1 cellular context compared by ENCODE assay signal in the genomic region with DNA sequence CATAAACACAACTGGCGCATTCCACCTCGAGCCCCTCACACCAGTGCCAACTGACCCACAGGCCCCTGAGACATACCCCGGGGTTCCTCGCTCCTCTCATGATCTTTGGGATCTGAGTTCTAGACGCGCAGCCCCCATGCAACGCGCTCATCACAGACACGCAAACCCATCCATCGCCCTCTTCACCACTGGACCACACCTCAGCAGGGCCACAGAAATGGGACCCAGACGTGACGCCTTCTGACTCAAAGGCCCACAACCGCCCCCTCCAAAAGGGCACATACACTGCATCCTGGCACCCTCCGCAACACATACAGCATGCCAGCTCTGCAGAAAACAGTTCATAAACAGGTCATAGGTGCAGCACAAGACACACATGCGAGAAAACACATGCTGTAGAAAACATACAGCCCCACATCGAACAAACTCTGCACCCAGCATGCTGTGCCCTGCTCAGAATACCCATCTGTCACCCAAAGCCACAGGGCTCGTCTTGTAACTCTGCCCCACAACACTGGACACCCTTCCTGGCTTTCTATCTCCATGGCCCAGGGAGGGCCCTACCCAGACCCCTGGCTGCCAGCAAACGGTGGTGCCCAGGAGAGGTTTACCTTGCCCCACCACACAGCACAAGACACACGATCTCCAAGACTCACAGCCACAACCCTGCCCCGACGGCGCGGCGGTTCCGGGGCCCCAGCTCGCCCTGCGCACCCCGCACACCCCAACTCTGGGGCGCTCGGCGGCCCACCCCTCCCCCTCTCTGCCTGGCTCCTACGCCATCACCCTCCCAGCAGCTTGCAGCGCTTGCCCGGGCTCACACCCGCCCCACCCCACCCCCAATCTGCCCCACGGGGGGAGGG.
TF ChIP-seq lines count a peak whose summit lies in the region.

No MANE protein-coding gene starts in this region.

TF ChIP-seq in K562, 482 proteins besides CTCF, POLR2A, EP300 and RAD21 (continues in another document):
- TF ChIP-seq ARID3B (CRISPR knock-in tag; IDR thresholded peaks at IDR 0.05; ENCODE audit: borderline replicate concordance) (no peak), ATF6 (CRISPR knock-in tag; IDR thresholded peaks at IDR 0.05) (no peak), NR1H2 (CRISPR knock-in tag; IDR thresholded peaks at IDR 0.05) (no peak), ZNF644 (tag; IDR thresholded peaks at IDR 0.05; ENCODE audit: low read depth) (no peak), ZNF239 (CRISPR knock-in tag; IDR thresholded peaks at IDR 0.05) (no peak), KAT8 (IDR thresholded peaks at IDR 0.05; ENCODE audit: low read depth) (no peak), TFAM (CRISPR knock-in tag; conservative IDR thresholded peaks at IDR 0.05) (no peak), SETDB1 (IDR thresholded peaks at IDR 0.05; ENCODE audit: low read length) (no peak), SMC3 (conservative IDR thresholded peaks at IDR 0.05; ENCODE audit: insufficient read depth, low read depth, low read length) (no peak), NFIC (IDR thresholded peaks at IDR 0.05) (peak; percentile 20; the same call in 1 of the 2 replicates), CREB5 (CRISPR knock-in tag; IDR thresholded peaks at IDR 0.05) (no peak), MAFF (IDR thresholded peaks at IDR 0.05; ENCODE audit: low read length) (no peak), NCOA6 (IDR thresholded peaks at IDR 0.05) (peak; percentile 35; the same call in 1 of the 2 replicates), HINFP (tag; conservative IDR thresholded peaks at IDR 0.05; ENCODE audit: low read depth) (no peak), BDP1 (IDR thresholded peaks at IDR 0.05; ENCODE audit: insufficient read depth, insufficient read length) (no peak), KAT2B (IDR thresholded peaks at IDR 0.05; ENCODE audit: low read depth, low read length) (no peak), ZNF699 (CRISPR knock-in tag; IDR thresholded peaks at IDR 0.05; ENCODE audit: insufficient replicate concordance) (no peak), LARP7 (IDR thresholded peaks at IDR 0.05) (no peak), GTF2E2 (tag; IDR thresholded peaks at IDR 0.05) (no peak), ZNF431 (CRISPR knock-in tag; IDR thresholded peaks at IDR 0.05) (no peak), NRF1 (conservative IDR thresholded peaks at IDR 0.05 in 1 of 2, IDR thresholded peaks at IDR 0.05 in 1 of 2) (peak; percentile 27 to 34; a peak in 1 of 4 replicates), ZNF57 (CRISPR knock-in tag; IDR thresholded peaks at IDR 0.05) (no peak), FOXK1 (CRISPR knock-in tag; IDR thresholded peaks at IDR 0.05; ENCODE audit: borderline replicate concordance) (no peak), ZNF696 (CRISPR knock-in tag; conservative IDR thresholded peaks at IDR 0.05) (no peak), GTF2F1 (IDR thresholded peaks at IDR 0.05; ENCODE audit: low read depth, low read length) (no peak), ZNF589 (CRISPR knock-in tag; IDR thresholded peaks at IDR 0.05; ENCODE audit: low read depth) (0 out of 2 replicates have a peak, but pooled peaks have one; percentile 23), ZFX (CRISPR knock-in tag; IDR thresholded peaks at IDR 0.05) (peak; percentile 11; the same call in 1 of the 2 replicates), POLR2H (tag; IDR thresholded peaks at IDR 0.05; ENCODE audit: low read depth) (no peak), MYNN (IDR thresholded peaks at IDR 0.05) (no peak), MYNN (CRISPR knock-in tag; IDR thresholded peaks at IDR 0.05) (no peak), FOXA1 (IDR thresholded peaks at IDR 0.05; ENCODE audit: borderline replicate concordance) (no peak), DDX20 (tag; IDR thresholded peaks at IDR 0.05; ENCODE audit: low read depth) (no peak), PML (IDR thresholded peaks at IDR 0.05; ENCODE audit: low read length) (no peak), TBL1XR1 (IDR thresholded peaks at IDR 0.05; ENCODE audit: low read length in 2 of 2) (no peak), CCAR2 (IDR thresholded peaks at IDR 0.05; ENCODE audit: low read depth, low read length) (no peak), SAP30 (IDR thresholded peaks at IDR 0.05; ENCODE audit: borderline replicate concordance, insufficient read depth, low read depth, low read length, poor library complexity, severe bottlenecking) (no peak)
- TF ChIP-seq, protein P1, sequence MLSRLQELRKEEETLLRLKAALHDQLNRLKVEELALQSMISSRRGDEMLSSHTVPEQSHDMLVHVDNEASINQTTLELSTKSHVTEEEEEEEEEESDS (CRISPR knock-in tag; IDR thresholded peaks at IDR 0.05), result no peak
- TF ChIP-seq, protein P2, sequence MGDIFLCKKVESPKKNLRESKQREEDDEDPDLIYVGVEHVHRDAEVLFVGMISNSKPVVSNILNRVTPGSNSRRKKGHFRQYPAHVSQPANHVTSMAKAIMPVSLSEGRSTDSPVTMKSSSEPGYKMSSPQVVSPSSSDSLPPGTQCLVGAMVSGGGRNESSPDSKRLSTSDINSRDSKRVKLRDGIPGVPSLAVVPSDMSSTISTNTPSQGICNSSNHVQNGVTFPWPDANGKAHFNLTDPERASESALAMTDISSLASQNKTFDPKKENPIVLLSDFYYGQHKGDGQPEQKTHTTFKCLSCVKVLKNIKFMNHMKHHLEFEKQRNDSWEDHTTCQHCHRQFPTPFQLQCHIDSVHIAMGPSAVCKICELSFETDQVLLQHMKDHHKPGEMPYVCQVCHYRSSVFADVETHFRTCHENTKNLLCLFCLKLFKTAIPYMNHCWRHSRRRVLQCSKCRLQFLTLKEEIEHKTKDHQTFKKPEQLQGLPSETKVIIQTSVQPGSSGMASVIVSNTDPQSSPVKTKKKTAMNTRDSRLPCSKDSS (IDR thresholded peaks at IDR 0.05; ENCODE audit: low read depth, partially characterized antibody), result no peak
- TF ChIP-seq, protein P3, sequence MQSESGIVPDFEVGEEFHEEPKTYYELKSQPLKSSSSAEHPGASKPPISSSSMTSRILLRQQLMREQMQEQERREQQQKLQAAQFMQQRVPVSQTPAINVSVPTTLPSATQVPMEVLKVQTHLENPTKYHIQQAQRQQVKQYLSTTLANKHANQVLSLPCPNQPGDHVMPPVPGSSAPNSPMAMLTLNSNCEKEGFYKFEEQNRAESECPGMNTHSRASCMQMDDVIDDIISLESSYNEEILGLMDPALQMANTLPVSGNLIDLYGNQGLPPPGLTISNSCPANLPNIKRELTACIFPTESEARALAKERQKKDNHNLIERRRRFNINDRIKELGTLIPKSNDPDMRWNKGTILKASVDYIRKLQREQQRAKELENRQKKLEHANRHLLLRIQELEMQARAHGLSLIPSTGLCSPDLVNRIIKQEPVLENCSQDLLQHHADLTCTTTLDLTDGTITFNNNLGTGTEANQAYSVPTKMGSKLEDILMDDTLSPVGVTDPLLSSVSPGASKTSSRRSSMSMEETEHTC (IDR thresholded peaks at IDR 0.05), result no peak
- TF ChIP-seq, protein P4, sequence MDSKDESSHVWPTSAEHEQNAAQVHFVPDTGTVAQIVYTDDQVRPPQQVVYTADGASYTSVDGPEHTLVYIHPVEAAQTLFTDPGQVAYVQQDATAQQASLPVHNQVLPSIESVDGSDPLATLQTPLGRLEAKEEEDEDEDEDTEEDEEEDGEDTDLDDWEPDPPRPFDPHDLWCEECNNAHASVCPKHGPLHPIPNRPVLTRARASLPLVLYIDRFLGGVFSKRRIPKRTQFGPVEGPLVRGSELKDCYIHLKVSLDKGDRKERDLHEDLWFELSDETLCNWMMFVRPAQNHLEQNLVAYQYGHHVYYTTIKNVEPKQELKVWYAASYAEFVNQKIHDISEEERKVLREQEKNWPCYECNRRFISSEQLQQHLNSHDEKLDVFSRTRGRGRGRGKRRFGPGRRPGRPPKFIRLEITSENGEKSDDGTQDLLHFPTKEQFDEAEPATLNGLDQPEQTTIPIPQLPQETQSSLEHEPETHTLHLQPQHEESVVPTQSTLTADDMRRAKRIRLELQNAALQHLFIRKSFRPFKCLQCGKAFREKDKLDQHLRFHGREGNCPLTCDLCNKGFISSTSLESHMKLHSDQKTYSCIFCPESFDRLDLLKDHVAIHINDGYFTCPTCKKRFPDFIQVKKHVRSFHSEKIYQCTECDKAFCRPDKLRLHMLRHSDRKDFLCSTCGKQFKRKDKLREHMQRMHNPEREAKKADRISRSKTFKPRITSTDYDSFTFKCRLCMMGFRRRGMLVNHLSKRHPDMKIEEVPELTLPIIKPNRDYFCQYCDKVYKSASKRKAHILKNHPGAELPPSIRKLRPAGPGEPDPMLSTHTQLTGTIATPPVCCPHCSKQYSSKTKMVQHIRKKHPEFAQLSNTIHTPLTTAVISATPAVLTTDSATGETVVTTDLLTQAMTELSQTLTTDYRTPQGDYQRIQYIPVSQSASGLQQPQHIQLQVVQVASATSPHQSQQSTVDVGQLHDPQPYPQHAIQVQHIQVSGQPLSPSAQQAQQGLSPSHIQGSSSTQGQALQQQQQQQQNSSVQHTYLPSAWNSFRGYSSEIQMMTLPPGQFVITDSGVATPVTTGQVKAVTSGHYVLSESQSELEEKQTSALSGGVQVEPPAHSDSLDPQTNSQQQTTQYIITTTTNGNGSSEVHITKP (IDR thresholded peaks at IDR 0.05; ENCODE audit: partially characterized antibody), result no peak
- TF ChIP-seq, protein P5, sequence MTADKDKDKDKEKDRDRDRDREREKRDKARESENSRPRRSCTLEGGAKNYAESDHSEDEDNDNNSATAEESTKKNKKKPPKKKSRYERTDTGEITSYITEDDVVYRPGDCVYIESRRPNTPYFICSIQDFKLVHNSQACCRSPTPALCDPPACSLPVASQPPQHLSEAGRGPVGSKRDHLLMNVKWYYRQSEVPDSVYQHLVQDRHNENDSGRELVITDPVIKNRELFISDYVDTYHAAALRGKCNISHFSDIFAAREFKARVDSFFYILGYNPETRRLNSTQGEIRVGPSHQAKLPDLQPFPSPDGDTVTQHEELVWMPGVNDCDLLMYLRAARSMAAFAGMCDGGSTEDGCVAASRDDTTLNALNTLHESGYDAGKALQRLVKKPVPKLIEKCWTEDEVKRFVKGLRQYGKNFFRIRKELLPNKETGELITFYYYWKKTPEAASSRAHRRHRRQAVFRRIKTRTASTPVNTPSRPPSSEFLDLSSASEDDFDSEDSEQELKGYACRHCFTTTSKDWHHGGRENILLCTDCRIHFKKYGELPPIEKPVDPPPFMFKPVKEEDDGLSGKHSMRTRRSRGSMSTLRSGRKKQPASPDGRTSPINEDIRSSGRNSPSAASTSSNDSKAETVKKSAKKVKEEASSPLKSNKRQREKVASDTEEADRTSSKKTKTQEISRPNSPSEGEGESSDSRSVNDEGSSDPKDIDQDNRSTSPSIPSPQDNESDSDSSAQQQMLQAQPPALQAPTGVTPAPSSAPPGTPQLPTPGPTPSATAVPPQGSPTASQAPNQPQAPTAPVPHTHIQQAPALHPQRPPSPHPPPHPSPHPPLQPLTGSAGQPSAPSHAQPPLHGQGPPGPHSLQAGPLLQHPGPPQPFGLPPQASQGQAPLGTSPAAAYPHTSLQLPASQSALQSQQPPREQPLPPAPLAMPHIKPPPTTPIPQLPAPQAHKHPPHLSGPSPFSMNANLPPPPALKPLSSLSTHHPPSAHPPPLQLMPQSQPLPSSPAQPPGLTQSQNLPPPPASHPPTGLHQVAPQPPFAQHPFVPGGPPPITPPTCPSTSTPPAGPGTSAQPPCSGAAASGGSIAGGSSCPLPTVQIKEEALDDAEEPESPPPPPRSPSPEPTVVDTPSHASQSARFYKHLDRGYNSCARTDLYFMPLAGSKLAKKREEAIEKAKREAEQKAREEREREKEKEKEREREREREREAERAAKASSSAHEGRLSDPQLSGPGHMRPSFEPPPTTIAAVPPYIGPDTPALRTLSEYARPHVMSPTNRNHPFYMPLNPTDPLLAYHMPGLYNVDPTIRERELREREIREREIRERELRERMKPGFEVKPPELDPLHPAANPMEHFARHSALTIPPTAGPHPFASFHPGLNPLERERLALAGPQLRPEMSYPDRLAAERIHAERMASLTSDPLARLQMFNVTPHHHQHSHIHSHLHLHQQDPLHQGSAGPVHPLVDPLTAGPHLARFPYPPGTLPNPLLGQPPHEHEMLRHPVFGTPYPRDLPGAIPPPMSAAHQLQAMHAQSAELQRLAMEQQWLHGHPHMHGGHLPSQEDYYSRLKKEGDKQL (CRISPR knock-in tag; IDR thresholded peaks at IDR 0.05; ENCODE audit: borderline replicate concordance), result no peak
